In genomic region chr17:8138366-8138671, GRCh38 we compare ENCODE assay signal across 9 cellular contexts. TPM values are rescaled to one million over a fixed set of nuclear protein-coding genes. Genes with fewer than 3 reads are reported as not detected.
DNase-seq lines count a peak whose midpoint lies in the region; ATAC-seq and TF ChIP-seq lines count a peak whose summit lies in the region.
"Had no signal": no experiment of that assay in that cellular context is flagged by ENCODE, and none has a peak within 500 bp of the region (broad histone marks: within the 10 kb centered on the region; RNA-seq: fewer than 3 reads in every experiment).

No MANE protein-coding gene starts in this region.

- peak; percentile 34 for DNase-seq in H9
- DNase-seq in SK-N-MC (ENCODE audit: low read depth, low spot score), result no peak
- DNase-seq in omental fat pad (ENCODE audit: low spot score), result no peak
- no peak for DNase-seq in RKO (ENCODE audit: low spot score)
- DNase-seq in activated naive CD4-positive, alpha-beta T cell treated with Interleukin-2 at 50 U/mL for 16 hours, result no peak
- DNase-seq in NCI-H1694 treated with DMSO at 0.1 percent for 48 hours (lab: John Stamatoyannopoulos, UW), result no peak

- H3K14ac ChIP-seq in H9 (ENCODE audit: insufficient read depth, low read length), result no peak overlapping the region

- no peak overlapping the region for H3K4ac ChIP-seq in H9 (ENCODE audit: low read depth, low read length)

- H3K4me1 Mint-ChIP-seq in H9, result peaks cover 6 to 15% of the 10 kb centered on the region in 2 experiments
- H3K4me1 Mint-ChIP-seq: activated CD4-positive, alpha-beta T cell treated with anti-CD3 and anti-CD28 coated beads for 36 hours had no signal

- H3K9ac ChIP-seq in H9 (ENCODE audit: extremely low read depth, insufficient read length, low read length) (peak overlapping the region; percentile 37), SK-N-MC (ENCODE audit: insufficient read length) (peak overlapping the region; percentile 81), iPS-15b (ENCODE audit: low read depth, low read length) (peak overlapping the region; percentile 66), subcutaneous abdominal adipose tissue (ENCODE audit: low read length in 5 of 5) (no peak overlapping the region)

- H3K36me3 ChIP-seq in SK-N-MC (ENCODE audit: insufficient read depth, low read length), result peaks cover 4% of the 10 kb centered on the region; the same call in 1 of the 2 replicates
- H3K36me3 ChIP-seq in iPS-15b (ENCODE audit: control insufficient read depth, insufficient read depth, low read length), result peaks cover 25% of the 10 kb centered on the region
- H3K36me3 ChIP-seq in subcutaneous abdominal adipose tissue (ENCODE audit: control insufficient read depth in 5 of 5, insufficient read depth in 5 of 5, low read length in 5 of 5), result peaks cover 3 to 42% (median 39%) of the 10 kb centered on the region in 5 donors

- no peak overlapping the region for H3K56ac ChIP-seq in H9 (ENCODE audit: insufficient read length, low read depth, low read length)

- ATAC-seq in omental fat pad (ENCODE audit: low FRiP score), result no peak

- no peak overlapping the region for H2BK12ac ChIP-seq in H9 (ENCODE audit: insufficient read length, low read depth, low read length)

- H3K4me3 ChIP-seq in SK-N-MC (peak overlapping the region; percentile 90), iPS-15b (ENCODE audit: low read depth, low read length) (peak overlapping the region; percentile 97), subcutaneous abdominal adipose tissue (ENCODE audit: low read depth in 1 of 5, low read length in 5 of 5) (peak overlapping the region in 4 of 5 donors; percentile 0 to 40 (median 32))

- no peak overlapping the region for H3K4me3 Mint-ChIP-seq in H9
- H3K4me3 Mint-ChIP-seq: activated CD4-positive, alpha-beta T cell treated with anti-CD3 and anti-CD28 coated beads for 36 hours had no signal

- H4K8ac ChIP-seq in H9 (replicated peaks; ENCODE audit: insufficient read length, low read depth, low read length), result no peak overlapping the region

- H3K79me1 ChIP-seq in H9 (ENCODE audit: insufficient read depth, low read depth, low read length, poor library complexity, severe bottlenecking), result no peaks in the 10 kb centered on the region

- H3K9me3 ChIP-seq in H9 (ENCODE audit: control insufficient read depth, low read depth, low read length), result no peaks in the 10 kb centered on the region
- H3K9me3 ChIP-seq in SK-N-MC (ENCODE audit: low read depth, low read length), result no peaks in the 10 kb centered on the region
- no peaks in the 10 kb centered on the region for H3K9me3 ChIP-seq in iPS-15b (ENCODE audit: control insufficient read depth, insufficient read depth, low read length)
- H3K9me3 ChIP-seq in subcutaneous abdominal adipose tissue (ENCODE audit: control insufficient read depth in 5 of 5, low read length in 5 of 5), result no peaks in the 10 kb centered on the region

- peak overlapping the region; percentile 87 for H2AFZ ChIP-seq in H9 (ENCODE audit: low read length)

- H2BK15ac ChIP-seq in H9 (ENCODE audit: low read depth, low read length), result no peak overlapping the region

- H3T11ph ChIP-seq in H9 (ENCODE audit: low read length), result no peak overlapping the region

- no peak overlapping the region for H2BK120ac ChIP-seq in H9 (ENCODE audit: low read depth, low read length, poor library complexity, severe bottlenecking)

- no peaks in the 10 kb centered on the region for H4K20me1 ChIP-seq in H9 (ENCODE audit: control insufficient read depth, insufficient read depth, insufficient read length)

- H3K27me3 ChIP-seq in H9 (ENCODE audit: insufficient read depth, low read length) (no peaks in the 10 kb centered on the region), iPS-15b (ENCODE audit: control insufficient read depth, insufficient read depth, low read length) (peaks cover 16% of the 10 kb centered on the region), subcutaneous abdominal adipose tissue (ENCODE audit: control insufficient read depth in 5 of 5, insufficient read depth in 4 of 5, low read length in 5 of 5) (no peaks in the 10 kb centered on the region)

- no peak overlapping the region for H2BK20ac ChIP-seq in H9 (ENCODE audit: low read depth, low read length, poor library complexity, severe bottlenecking)

- H3K27ac Mint-ChIP-seq in H9, result no peak overlapping the region
- H3K27ac Mint-ChIP-seq: activated CD4-positive, alpha-beta T cell treated with anti-CD3 and anti-CD28 coated beads for 36 hours had no signal

- H4K5ac ChIP-seq in H9 (ENCODE audit: insufficient read length, low read depth, low read length), result no peak overlapping the region

- H3K18ac ChIP-seq in H9 (ENCODE audit: insufficient read length, low read depth, low read length), result no peak overlapping the region

- no peak overlapping the region for H2BK5ac ChIP-seq in H9 (ENCODE audit: insufficient read length, low read length)

- H3K27ac ChIP-seq in H9 (ENCODE audit: insufficient read length, low read depth, low read length), result no peak overlapping the region
- no peak overlapping the region; the same call in 1 of the 2 replicates for H3K27ac ChIP-seq in SK-N-MC
- peak overlapping the region; percentile 80 for H3K27ac ChIP-seq in subcutaneous abdominal adipose tissue (ENCODE audit: low read depth, low read length)

- no peak overlapping the region for H2AK5ac ChIP-seq in H9 (ENCODE audit: insufficient read length, low read length)

- H3K23me2 ChIP-seq in H9 (ENCODE audit: insufficient read length, low read depth, low read length, poor library complexity, severe bottlenecking), result peaks cover 8% of the 10 kb centered on the region

- H3K27me3 Mint-ChIP-seq in H9 (ENCODE audit: low read depth), result peaks cover 6% of the 10 kb centered on the region
- H3K27me3 Mint-ChIP-seq: activated CD4-positive, alpha-beta T cell treated with anti-CD3 and anti-CD28 coated beads for 36 hours had no signal

- H3K36me3 Mint-ChIP-seq in H9 (ENCODE audit: insufficient read depth in 1 of 3, low read depth in 3 of 3), result peaks cover 6 to 32% (median 22%) of the 10 kb centered on the region in 3 experiments; a peak in 6 of 7 replicates

- WGBS in H9 (ENCODE audit: extremely low coverage, insufficient read length, low lambda C conversion rate), result no CpG with 5 or more reads among the region's 7 CpGs

- no peaks in the 10 kb centered on the region for H3K9me3 Mint-ChIP-seq in H9

- no peak overlapping the region for H3K23ac ChIP-seq in H9 (ENCODE audit: insufficient read length, low read depth, low read length)

- no peak overlapping the region for H4K91ac ChIP-seq in H9 (ENCODE audit: insufficient read length, low read depth, low read length)

- no peak for TF ChIP-seq CTCF in H9 (conservative IDR thresholded peaks at IDR 0.05)
- no peak for TF ChIP-seq CTCF in omental fat pad (IDR thresholded peaks at IDR 0.05)

- H3K4me1 ChIP-seq in H9 (ENCODE audit: insufficient read depth, low read length) (no peaks in the 10 kb centered on the region), iPS-15b (ENCODE audit: control insufficient read depth, insufficient read depth, low read length) (peaks cover 6% of the 10 kb centered on the region), subcutaneous abdominal adipose tissue (ENCODE audit: control insufficient read depth in 5 of 5, insufficient read depth in 5 of 5, low read length in 5 of 5) (peaks cover 6 to 27% (median 24%) of the 10 kb centered on the region in 5 donors)

- no peaks in the 10 kb centered on the region for H3K79me2 ChIP-seq in H9 (ENCODE audit: insufficient read depth, low read length)

- H3K4me2 ChIP-seq in H9 (ENCODE audit: insufficient read depth, insufficient read length, low read length), result peak overlapping the region; percentile 60

RNA-seq across cellular contexts. Expression of gene PER1, which starts 13.9 kb away (rescaled TPM):
- total RNA-seq in H9 (2021), result 36.5 and 37.2 TPM in 2 replicates
- total RNA-seq in omental fat pad, result 100 to 1,000 TPM in 2 of 4 donors, 10 to 100 TPM in 2; 78.8 to 169 (median 122) TPM

RNA-seq across cellular contexts. Expression of gene HES7, which starts 14.4 kb away (rescaled TPM):
- 0.26 and 0.33 TPM in 2 replicates for total RNA-seq in H9 (2021)
- under 1 TPM in 1 of 4 donors, not detected in 3; 0.46 TPM for total RNA-seq in omental fat pad

RNA-seq across cellular contexts. Expression of gene ALOXE3, which starts 20.0 kb away (rescaled TPM):
- total RNA-seq in H9 (2021) (0.13 and 0.42 TPM in 2 replicates), omental fat pad (under 1 TPM in 2 of 4 donors, not detected in 2; 0.09 to 0.24 TPM)

RNA-seq across cellular contexts. Expression of gene VAMP2, which starts 24.4 kb away (rescaled TPM):
- 22.8 and 22.9 TPM in 2 replicates for total RNA-seq in H9 (2021)
- 10 to 100 TPM; 16.8 to 42.1 (median 21.2) TPM for total RNA-seq in omental fat pad

RNA-seq across cellular contexts. Expression of gene TMEM107, which starts 37.9 kb away (rescaled TPM):
- total RNA-seq in H9 (2021) (12.7 and 14.3 TPM in 2 replicates), omental fat pad (10 to 100 TPM; 10.9 to 78.4 (median 34.1) TPM)

Comparison
In these comparisons a context has a peak if more than half of its experiments do, and no peak if none do; other contexts are left out.
1. H3K9ac ChIP-seq: peak in H9 (single experiment), SK-N-MC (single experiment) and iPS-15b (single experiment); none in subcutaneous abdominal adipose tissue (0 of 5).
2. H3K4me3 ChIP-seq: peak in every context shown above with its lines; median percentile 97 in iPS-15b; 90 in SK-N-MC; 32 in subcutaneous abdominal adipose tissue.